In genomic region chr12:127060933-127061332, GRCh38 we compare ENCODE assay signal across 23 cellular contexts.
"Had no signal": no experiment of that assay in that cellular context is flagged by ENCODE, and none has a peak within 500 bp of the region (broad histone marks: within the 10 kb centered on the region; RNA-seq: fewer than 3 reads in every experiment).

No MANE protein-coding gene starts in this region.

- H3K27me3 ChIP-seq: sigmoid colon had no signal

- H3K27me3 Mint-ChIP-seq: activated B cell treated with CpG ODN at 0.5 μM for 24 hours; activated T-cell treated with anti-CD3 and anti-CD28 coated beads, Interleukin-2, amount 50 U/mL, for 24 hours; stimulated activated naive B cell treated with anti-CD40 and anti-IgM and Interleukin-4, amounts not matched to agents 10 μg/mL and 1 μg/mL and 100 μg/mL, for 72 hours had no signal

- H3K9me3 Mint-ChIP-seq: activated CD4-positive, alpha-beta memory T cell treated with anti-CD3 and anti-CD28 coated beads for 36 hours; activated naive CD4-positive, alpha-beta T cell treated with anti-CD3 and anti-CD28 coated beads for 36 hours; activated T-cell treated with anti-CD3 and anti-CD28 coated beads, Interleukin-2, amount 50 U/mL, for 24 hours; activated T-helper 2 cell treated with anti-CD3 and anti-CD28 coated beads, Interferon-gamma antibody, Interleukin-2, Interleukin-4, amounts not matched to agents 10 μg/mL and 5 μg/mL and 100 μg/mL, durations not matched to agents 14 hours and 24 hours and 36 hours; mesothelial cell of epicardium; nephron; stimulated activated naive B cell treated with anti-CD40 and anti-IgM and Interleukin-4, amounts not matched to agents 10 μg/mL and 1 μg/mL and 100 μg/mL, for 72 hours had no signal

- ATAC-seq: stimulated activated naive B cell treated with anti-CD40 and anti-IgM and Interleukin-4, amounts not matched to agents 10 μg/mL and 1 μg/mL and 100 μg/mL, for 72 hours had no signal

- H3K27ac Mint-ChIP-seq: activated B cell treated with CpG ODN at 0.5 μM for 24 hours; activated CD4-positive, alpha-beta memory T cell treated with anti-CD3 and anti-CD28 coated beads for 36 hours; activated naive CD4-positive, alpha-beta T cell treated with anti-CD3 and anti-CD28 coated beads for 36 hours; activated T-cell treated with anti-CD3 and anti-CD28 coated beads, Interleukin-2, amount 50 U/mL, for 24 hours; activated T-helper 2 cell treated with anti-CD3 and anti-CD28 coated beads, Interferon-gamma antibody, Interleukin-2, Interleukin-4, amounts not matched to agents 10 μg/mL and 5 μg/mL and 100 μg/mL, durations not matched to agents 14 hours and 24 hours and 36 hours; brain; mesothelial cell of epicardium; nephron; stimulated activated naive B cell treated with anti-CD40 and anti-IgM and Interleukin-4, amounts not matched to agents 10 μg/mL and 1 μg/mL and 100 μg/mL, for 72 hours had no signal

- H3K9me3 ChIP-seq: sigmoid colon, tibial artery had no signal

- H3K36me3 Mint-ChIP-seq: activated CD4-positive, alpha-beta memory T cell treated with anti-CD3 and anti-CD28 coated beads for 36 hours; brain; mesothelial cell of epicardium; stimulated activated naive B cell treated with anti-CD40 and anti-IgM and Interleukin-4, amounts not matched to agents 10 μg/mL and 1 μg/mL and 100 μg/mL, for 72 hours had no signal

- H3K27ac ChIP-seq: parathyroid adenoma, sigmoid colon, tibial artery had no signal

- H3K9ac ChIP-seq: parathyroid adenoma had no signal

- H3K79me2 ChIP-seq: parathyroid adenoma had no signal

- DNase-seq: activated B cell treated with CpG ODN at 0.5 μM for 24 hours; activated CD4-positive, alpha-beta memory T cell treated with anti-CD3 and anti-CD28 coated beads for 36 hours; activated CD4-positive, alpha-beta T cell treated with anti-CD3 and anti-CD28 coated beads for 4 hours; activated naive CD4-positive, alpha-beta T cell treated with anti-CD3 and anti-CD28 coated beads for 36 hours; activated T-cell treated with anti-CD3 and anti-CD28 coated beads, Interleukin-2, amount 50 U/mL, for 24 hours; anterior cingulate cortex; central memory CD4-positive, alpha-beta T cell; erythroblast; head of caudate nucleus; sigmoid colon; stimulated activated naive B cell treated with anti-CD40 and anti-IgM and Interleukin-4, amounts not matched to agents 10 μg/mL and 1 μg/mL and 100 μg/mL, for 72 hours; T-helper 9 cell; tibial artery had no signal

- H3K4me1 ChIP-seq: parathyroid adenoma, sigmoid colon, tibial artery had no signal

- H3K4me3 ChIP-seq: tibial artery had no signal

- H3K36me3 ChIP-seq: sigmoid colon, tibial artery had no signal

- FAIRE-seq: colon, endometrium, frontal cortex, keratinocyte, urothelium cell line had no signal

- H3K4me1 Mint-ChIP-seq: activated B cell treated with CpG ODN at 0.5 μM for 24 hours; mesothelial cell of epicardium; nephron; stimulated activated naive B cell treated with anti-CD40 and anti-IgM and Interleukin-4, amounts not matched to agents 10 μg/mL and 1 μg/mL and 100 μg/mL, for 72 hours had no signal

- H3K4me3 Mint-ChIP-seq: activated B cell treated with CpG ODN at 0.5 μM for 24 hours; activated CD4-positive, alpha-beta memory T cell treated with anti-CD3 and anti-CD28 coated beads for 36 hours; activated naive CD4-positive, alpha-beta T cell treated with anti-CD3 and anti-CD28 coated beads for 36 hours; activated T-cell treated with anti-CD3 and anti-CD28 coated beads, Interleukin-2, amount 50 U/mL, for 24 hours; brain; mesothelial cell of epicardium; nephron; stimulated activated naive B cell treated with anti-CD40 and anti-IgM and Interleukin-4, amounts not matched to agents 10 μg/mL and 1 μg/mL and 100 μg/mL, for 72 hours had no signal

- H2AFZ ChIP-seq: parathyroid adenoma had no signal
